8 cellular contexts compared by ENCODE assay signal in the genomic region with DNA sequence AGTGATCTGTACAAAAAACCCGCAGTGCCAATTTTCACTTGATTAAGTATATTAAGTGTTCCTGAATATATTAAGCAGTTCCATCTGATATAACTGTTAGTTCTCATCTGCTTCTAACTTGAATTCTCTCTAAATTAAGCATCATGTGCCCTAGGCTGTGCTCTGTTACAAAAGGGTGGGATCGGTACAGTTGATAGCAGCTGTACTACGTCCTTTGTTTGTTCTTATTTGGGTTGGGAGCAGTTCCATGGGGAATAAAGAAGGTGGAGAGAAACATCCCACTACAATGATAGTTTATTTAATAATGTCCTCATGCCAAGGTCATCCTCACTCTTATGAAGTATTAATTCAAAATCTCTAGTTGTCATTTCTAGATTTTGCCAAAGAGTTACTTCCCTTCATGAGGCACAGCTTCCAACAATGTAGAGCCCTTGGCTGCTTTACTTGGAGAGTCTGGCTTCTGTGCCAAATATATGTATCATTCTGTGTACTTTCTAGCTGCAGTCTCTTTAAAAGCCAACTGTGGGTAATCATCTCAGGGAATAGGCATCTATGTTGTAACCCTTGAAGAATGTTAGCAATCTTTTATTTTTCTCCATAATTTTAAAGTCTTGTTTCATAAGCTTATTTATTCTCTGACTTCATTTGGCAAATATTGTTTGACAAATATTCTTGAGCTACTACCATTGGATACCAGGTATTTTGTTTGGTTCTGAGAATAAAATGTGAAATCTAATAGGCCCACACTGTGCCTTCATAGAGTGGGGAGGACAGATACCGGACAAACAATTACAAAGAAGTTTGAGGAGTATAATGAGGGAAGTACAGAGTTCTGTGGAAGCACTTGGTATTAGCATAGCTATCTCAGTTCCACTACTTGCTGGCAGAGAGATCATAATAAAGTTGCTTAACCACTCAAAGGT. TPM values are rescaled to one million over a fixed set of nuclear protein-coding genes. Genes with fewer than 3 reads are reported as not detected.
DNase-seq lines count a peak whose midpoint lies in the region; TF ChIP-seq lines count a peak whose summit lies in the region.

No MANE protein-coding gene starts in this region.

- CTCF ChIA-PET in CD8-positive, alpha-beta memory T cell (lab: Charles Lee), result interaction anchor here (0.6 to 1.2 kb wide), 2 partner anchors 25 to 27 kb away, joined by 3 read pairs; no protein-coding TSS in a partner anchor

- no peak overlapping the region for H3K9ac ChIP-seq in OCI-LY3 (ENCODE audit: low read length)

- peaks cover 14 to 18% (median 18%) of the 10 kb centered on the region in 3 donors for H3K4me1 Mint-ChIP-seq in CD8-positive, alpha-beta memory T cell
- H3K4me1 Mint-ChIP-seq in type B pancreatic cell (ENCODE audit: unreplicated experiment), result peaks cover 11% of the 10 kb centered on the region

- H3K4me3 ChIP-seq in OCI-LY3 (ENCODE audit: low read length) (no peak overlapping the region), esophagus squamous epithelium (no peak overlapping the region), osteoblast (ENCODE audit: insufficient read depth, low read length) (peak overlapping the region; percentile 23)
- H3K4me3 ChIP-seq in CD8-positive, alpha-beta memory T cell (ENCODE audit: low read length), result no peak overlapping the region

- peaks cover 0 to 1% of the 10 kb centered on the region in 2 donors for H3K27me3 Mint-ChIP-seq in CD8-positive, alpha-beta memory T cell
- H3K27me3 Mint-ChIP-seq in type B pancreatic cell, result no peaks in the 10 kb centered on the region

- H3K36me3 ChIP-seq in OCI-LY3 (replicated peaks; ENCODE audit: low read depth, low read length), result no peaks in the 10 kb centered on the region
- no peaks in the 10 kb centered on the region for H3K36me3 ChIP-seq in esophagus squamous epithelium
- no peaks in the 10 kb centered on the region for H3K36me3 ChIP-seq in osteoblast (ENCODE audit: insufficient read depth, low read length)
- H3K36me3 ChIP-seq in CD8-positive, alpha-beta memory T cell (ENCODE audit: insufficient read depth, low read length), result no peaks in the 10 kb centered on the region

- peaks cover 2 to 20% (median 3%) of the 10 kb centered on the region in 3 donors for H3K36me3 Mint-ChIP-seq in CD8-positive, alpha-beta memory T cell
- no peaks in the 10 kb centered on the region for H3K36me3 Mint-ChIP-seq in type B pancreatic cell

- POLR2A ChIA-PET in CD8-positive, alpha-beta memory T cell (lab: Charles Lee), result no interaction called here

- no peaks in the 10 kb centered on the region for H3K27me3 ChIP-seq in OCI-LY3 (ENCODE audit: low read depth, low read length)
- no peaks in the 10 kb centered on the region for H3K27me3 ChIP-seq in esophagus squamous epithelium
- H3K27me3 ChIP-seq in osteoblast (ENCODE audit: insufficient read depth, low read length), result no peaks in the 10 kb centered on the region
- H3K27me3 ChIP-seq in CD8-positive, alpha-beta memory T cell (ENCODE audit: insufficient read depth, low read length, poor library complexity, severe bottlenecking), result no peaks in the 10 kb centered on the region

- H2AFZ ChIP-seq in OCI-LY3 (ENCODE audit: low read depth, low read length) (no peak overlapping the region), osteoblast (ENCODE audit: low read length) (no peak overlapping the region)

- H3K27ac ChIP-seq in OCI-LY3 (ENCODE audit: low read length) (no peak overlapping the region), esophagus squamous epithelium (peak overlapping the region; percentile 19 to 65 (median 42)), osteoblast (ENCODE audit: low read depth, low read length) (peak overlapping the region; percentile 77)
- H3K27ac ChIP-seq in CD8-positive, alpha-beta memory T cell (ENCODE audit: low read depth, low read length), result no peak overlapping the region

- H3K27ac Mint-ChIP-seq in CD8-positive, alpha-beta memory T cell, result peak overlapping the region in 1 of 8 donors; percentile 62
- no peak overlapping the region for H3K27ac Mint-ChIP-seq in type B pancreatic cell

- H3K4me1 ChIP-seq in OCI-LY3 (ENCODE audit: low read length), result peaks cover 18% of the 10 kb centered on the region
- peaks cover 0 to 29% (median 0%) of the 10 kb centered on the region in 3 donors for H3K4me1 ChIP-seq in esophagus squamous epithelium
- H3K4me1 ChIP-seq in osteoblast (ENCODE audit: insufficient read depth, low read length), result peaks cover 31% of the 10 kb centered on the region
- peaks cover 5% of the 10 kb centered on the region for H3K4me1 ChIP-seq in CD8-positive, alpha-beta memory T cell (ENCODE audit: insufficient read depth, low read length)

- H3K4me3 Mint-ChIP-seq in CD8-positive, alpha-beta memory T cell, result no peak overlapping the region
- no peak overlapping the region for H3K4me3 Mint-ChIP-seq in type B pancreatic cell

- TF ChIP-seq POLR2A in esophagus squamous epithelium (IDR thresholded peaks at IDR 0.05), result no peak

- H4K20me1 ChIP-seq in OCI-LY3 (ENCODE audit: insufficient read depth, low read length) (no peaks in the 10 kb centered on the region), osteoblast (ENCODE audit: insufficient read depth, low read length) (no peaks in the 10 kb centered on the region)

- WGBS in esophagus squamous epithelium, 2 donors, result 49 to 56% methylated on average over 4 of the region's 4 CpGs

- H3K9me3 ChIP-seq in OCI-LY3 (ENCODE audit: insufficient read depth, low read length) (no peaks in the 10 kb centered on the region; the same call in 1 of the 2 replicates), esophagus squamous epithelium (peaks cover 0 to 9% (median 0%) of the 10 kb centered on the region in 3 donors), osteoblast (ENCODE audit: low read depth, low read length) (peaks cover 2% of the 10 kb centered on the region)
- H3K9me3 ChIP-seq in CD8-positive, alpha-beta memory T cell (ENCODE audit: low read length), result no peaks in the 10 kb centered on the region

- H3K79me2 ChIP-seq in OCI-LY3 (ENCODE audit: low read length) (no peaks in the 10 kb centered on the region), osteoblast (ENCODE audit: insufficient read depth, low read length) (no peaks in the 10 kb centered on the region)

- H3K4me2 ChIP-seq in OCI-LY3 (ENCODE audit: low read length) (peak overlapping the region; percentile 29; the same call in 1 of the 2 replicates), osteoblast (ENCODE audit: insufficient read depth, low read length) (peak overlapping the region; percentile 70)

- DNase-seq in AG09319 (ENCODE audit: extremely low read depth, low read depth) (peak; percentile 81), esophagus squamous epithelium (lab: John Stamatoyannopoulos, UW) (no peak), osteoblast (ENCODE audit: insufficient read length, low spot score, missing footprints) (peak; percentile 80), type B pancreatic cell (ENCODE audit: extremely low spot score, unreplicated experiment) (no peak), NCI-H187 (lab: John Stamatoyannopoulos, UW) (no peak)
- no peak for DNase-seq in CD8-positive, alpha-beta memory T cell
- DNase-seq in stimulated activated CD4-positive, alpha-beta T cell treated with anti-CD3 and anti-CD28 coated beads, Interleukin-1b, Interleukin-23, amount 100 ng/mL, for 48 hours, result no peak

- intact Hi-C loops in esophagus squamous epithelium (cut with DNase I), result no loop called here

- TF ChIP-seq CTCF in AG09319 (IDR thresholded peaks at IDR 0.05; ENCODE audit: low read depth, low read length), result no peak
- TF ChIP-seq CTCF in OCI-LY3 (IDR thresholded peaks at IDR 0.05; ENCODE audit: low read depth, low read length), result no peak
- no peak for TF ChIP-seq CTCF in esophagus squamous epithelium (IDR thresholded peaks at IDR 0.05)
- no peak for TF ChIP-seq CTCF in osteoblast (IDR thresholded peaks at IDR 0.05; ENCODE audit: extremely low read depth, low read depth, low read length)
- TF ChIP-seq CTCF in type B pancreatic cell (conservative IDR thresholded peaks at IDR 0.05), result no peak

- peaks cover 0 to 9% (median 8%) of the 10 kb centered on the region in 5 donors for H3K9me3 Mint-ChIP-seq in CD8-positive, alpha-beta memory T cell
- peaks cover 6% of the 10 kb centered on the region for H3K9me3 Mint-ChIP-seq in type B pancreatic cell

RNA-seq across cellular contexts. Expression of a gene that starts 22.4 kb away (rescaled TPM):
- 10 to 100 TPM; 29.8 to 89.5 (median 57.5) TPM for total RNA-seq in esophagus squamous epithelium
- total RNA-seq in osteoblast, result 274 and 313 TPM in 2 replicates
- total RNA-seq in CD8-positive, alpha-beta memory T cell, result 10 to 100 TPM; 48.9 to 54.6 TPM
- 7.3 TPM for polyA plus RNA-seq in CD8-positive, alpha-beta memory T cell
- total RNA-seq in type B pancreatic cell (ENCODE audit: low replicate concordance), result 41.0 and 66.0 TPM in 2 replicates

Comparison
In these comparisons a context has a peak if more than half of its experiments do, and no peak if none do; other contexts are left out.
1. DNase-seq: peak in AG09319 (single experiment) and osteoblast (single experiment); none in esophagus squamous epithelium (single experiment), CD8-positive, alpha-beta memory T cell (0 of 5), stimulated activated CD4-positive, alpha-beta T cell treated with anti-CD3 and anti-CD28 coated beads, Interleukin-1b, Interleukin-23, amount 100 ng/mL, for 48 hours (single experiment), type B pancreatic cell (single experiment) and NCI-H187 (0 of 2).
2. H3K27ac ChIP-seq: peak in esophagus squamous epithelium (4 of 4) and osteoblast (single experiment); none in OCI-LY3 (single experiment) and CD8-positive, alpha-beta memory T cell (single experiment).